In genomic region chr9:96048116-96048953, GRCh38 we compare ENCODE assay signal across 11 cellular contexts.
DNase-seq lines count a peak whose midpoint lies in the region; ATAC-seq, FAIRE-seq and TF ChIP-seq lines count a peak whose summit lies in the region.
"Had no signal": no experiment of that assay in that cellular context is flagged by ENCODE, and none has a peak within 500 bp of the region (broad histone marks: within the 10 kb centered on the region; RNA-seq: fewer than 3 reads in every experiment).

No MANE protein-coding gene starts in this region.

- no peak overlapping the region for H2BK5ac ChIP-seq in H1 (ENCODE audit: low read depth, low read length)

- no peak overlapping the region for H2BK12ac ChIP-seq in H1 (ENCODE audit: low read depth, low read length)

- TF ChIP-seq POLR2A in H1 (IDR thresholded peaks at IDR 0.05; ENCODE audit: control extremely low read depth in 1 of 2, low read depth in 2 of 2, low read length in 2 of 2), result no peak

- H2BK20ac ChIP-seq in H1 (ENCODE audit: low read length), result peak overlapping the region; percentile 90; the same call in 1 of the 2 replicates

- H3K79me2 ChIP-seq in H1 (ENCODE audit: control insufficient read depth in 1 of 2, insufficient read depth in 2 of 2, low read length in 2 of 2), result no peaks in the 10 kb centered on the region

- H2BK15ac ChIP-seq in H1 (ENCODE audit: low read length), result no peak overlapping the region

- no peaks in the 10 kb centered on the region for H4K20me1 ChIP-seq in H1 (replicated peaks in 1 of 2; ENCODE audit: control insufficient read depth in 1 of 2, insufficient read depth in 2 of 2, low read length in 2 of 2)

- no peak overlapping the region for H2AK5ac ChIP-seq in H1 (ENCODE audit: low read depth, low read length)

- H2AFZ ChIP-seq in H1 (ENCODE audit: low read length), result 0 out of 2 replicates have a peak overlapping the region, but pooled peaks have one; percentile 18

- no peak overlapping the region for H4K91ac ChIP-seq in H1 (replicated peaks; ENCODE audit: insufficient read length, low read length)

- no peak overlapping the region for H3K56ac ChIP-seq in H1 (replicated peaks; ENCODE audit: insufficient read length, low read depth, low read length)

- H3K9me3 ChIP-seq in H1 (ENCODE audit: insufficient read depth in 2 of 2, low read depth in 1 of 2, low read length in 1 of 2), result no peaks in the 10 kb centered on the region
- H3K9me3 ChIP-seq: MG63 had no signal

- no peak overlapping the region for H3K23ac ChIP-seq in H1 (ENCODE audit: insufficient read length)

- H3K36me3 ChIP-seq in H1 (ENCODE audit: control insufficient read depth in 2 of 4, insufficient read depth in 4 of 4, low read length in 3 of 4), result no peaks in the 10 kb centered on the region
- H3K36me3 ChIP-seq: MG63 had no signal

- no peak for TF ChIP-seq RAD21 in H1 (IDR thresholded peaks at IDR 0.05 in 1 of 2, conservative IDR thresholded peaks at IDR 0.05 in 1 of 2; ENCODE audit: low read depth in 2 of 2, low read length in 2 of 2)

- peak overlapping the region; percentile 78 for H3K18ac ChIP-seq in H1 (ENCODE audit: extremely low read depth, low read length)

- H3K27me3 ChIP-seq in H1 (replicated peaks in 1 of 4; ENCODE audit: control insufficient read depth in 3 of 4, extremely low read depth in 1 of 4, insufficient read depth in 3 of 4, low read length in 3 of 4), result peaks cover 0 to 5% (median 1%) of the 10 kb centered on the region in 4 experiments; a peak in 5 of 7 replicates
- H3K27me3 ChIP-seq: MG63 had no signal

- H4K5ac ChIP-seq in H1 (ENCODE audit: insufficient read length, low read depth, low read length), result no peak overlapping the region

- peaks cover 3 to 7% (median 6%) of the 10 kb centered on the region in 4 experiments; a peak in 5 of 7 replicates for H3K4me1 ChIP-seq in H1 (replicated peaks in 1 of 4; ENCODE audit: control insufficient read depth in 3 of 4, insufficient read depth in 4 of 4, low read length in 3 of 4)

- H3K4ac ChIP-seq in H1 (replicated peaks; ENCODE audit: insufficient read length, low read depth, low read length), result no peak overlapping the region

- no peaks in the 10 kb centered on the region for H3K79me1 ChIP-seq in H1 (ENCODE audit: low read depth, low read length)

- ATAC-seq in HG02798 (IDR thresholded peaks at IDR 0.05; ENCODE audit: poor library complexity, unreplicated experiment), result no peak

- H2BK120ac ChIP-seq in H1 (replicated peaks; ENCODE audit: low read depth, low read length), result no peak overlapping the region

- no peak for TF ChIP-seq CTCF in H1 (IDR thresholded peaks at IDR 0.05; ENCODE audit: control extremely low read depth in 1 of 3, insufficient read depth in 1 of 3, low read depth in 1 of 3, low read length in 3 of 3)

- peak overlapping the region; percentile 19; the same call in 1 of the 2 replicates for H4K8ac ChIP-seq in H1 (ENCODE audit: extremely low read depth, insufficient read depth, low read length)

- DNase-seq in NCI-H82 (lab: John Stamatoyannopoulos, UW) (peak; percentile 46), NCI-H82 treated with DMSO at 0.1 percent for 48 hours (lab: John Stamatoyannopoulos, UW; ENCODE audit: unreplicated experiment) (no peak), H1 (ENCODE audit: low read depth in 1 of 2, low spot score in 2 of 2) (peak in 1 of 2 experiments; percentile 66), midbrain (lab: John Stamatoyannopoulos, UW) (peak; percentile 82), superior temporal gyrus (ENCODE audit: extremely low spot score) (peak; percentile 42), CD1c-positive myeloid dendritic cell (ENCODE audit: extremely low spot score) (no peak), HT-29 (ENCODE audit: low spot score) (no peak)
- DNase-seq: MG63 had no signal

- no peak overlapping the region for H3K9ac ChIP-seq in H1 (replicated peaks in 1 of 4; ENCODE audit: extremely low read depth in 1 of 4, low read depth in 3 of 4, low read length in 3 of 4)

- no peak overlapping the region for H3K4me3 ChIP-seq in H1 (ENCODE audit: extremely low read depth in 1 of 4, insufficient read depth in 2 of 4, low read depth in 3 of 4, low read length in 4 of 4)
- H3K4me3 ChIP-seq: MG63 had no signal

- no peak for FAIRE-seq in H1 (lab: Jason Lieb, UNC)
- FAIRE-seq: A204.1, keratinocyte had no signal

- POLR2A ChIA-PET in H1 (lab: Charles Lee; ENCODE audit: partially characterized antibody), result interaction anchor here (0.9 to 1.7 kb wide), 3 partner anchors 21 to 534 kb away, joined by 3 to 4 read pairs (median 3); no protein-coding TSS in a partner anchor

- 56% methylated on average over 22 of the region's 24 CpGs; no CpG with 5 or more reads in 1 of the 2 experiments for WGBS in H1 (ENCODE audit: extremely low coverage in 1 of 2, insufficient coverage in 1 of 2, insufficient read length in 1 of 2, insufficient replicate concordance in 2 of 2, low coverage in 1 of 2, low lambda C conversion rate in 2 of 2, missing lambda C conversion rate in 1 of 2), 2 experiments

- H3K4me2 ChIP-seq in H1 (ENCODE audit: insufficient read depth in 1 of 2, low read depth in 2 of 2, low read length in 2 of 2), result peak overlapping the region; percentile 5 to 48; a peak in 2 of 4 replicates

- no peak overlapping the region for H3K14ac ChIP-seq in H1 (ENCODE audit: insufficient read length)

- CTCF ChIA-PET in H1 (lab: Charles Lee; ENCODE audit: partially characterized antibody), result interaction anchor here (0.6 to 1.6 kb wide), 5 partner anchors 13 to 534 kb away, joined by 3 to 7 read pairs (median 4); no protein-coding TSS in a partner anchor

- TF ChIP-seq EP300 in H1 (IDR thresholded peaks at IDR 0.05; ENCODE audit: borderline replicate concordance in 1 of 2, low read depth in 2 of 2, low read length in 2 of 2), result no peak

- no peak overlapping the region for H3K27ac ChIP-seq in H1 (ENCODE audit: low read depth, low read length)

- no peaks in the 10 kb centered on the region for H3K23me2 ChIP-seq in H1 (ENCODE audit: low read depth, low read length)

TF ChIP-seq in H1, 55 proteins besides CTCF, POLR2A, EP300 and RAD21:
- TF ChIP-seq E2F6 (IDR thresholded peaks at IDR 0.05), result peak; percentile 38; the same call in 1 of the 2 replicates
- TF ChIP-seq JUND (IDR thresholded peaks at IDR 0.05; ENCODE audit: low read length), result no peak
- TF ChIP-seq EGR1 (IDR thresholded peaks at IDR 0.05; ENCODE audit: borderline replicate concordance, low read depth, low read length), result no peak

Comparison
In these comparisons a context has a peak if more than half of its experiments do, and no peak if none do; other contexts are left out.
1. DNase-seq: peak in NCI-H82 (single experiment), midbrain (single experiment) and superior temporal gyrus (single experiment); none in NCI-H82 treated with DMSO at 0.1 percent for 48 hours (single experiment), CD1c-positive myeloid dendritic cell (single experiment) and HT-29 (single experiment).